In genomic region chr2:240459401-240460242, GRCh38 we compare ENCODE assay signal across 1 cellular context.
TF ChIP-seq lines count a peak whose summit lies in the region.

No MANE protein-coding gene starts in this region.

TF ChIP-seq in WTC11, 78 proteins besides CTCF, POLR2A, EP300 and RAD21 (continued from another document):
- no peak for TF ChIP-seq ZNF423 (CRISPR knock-in tag; IDR thresholded peaks at IDR 0.05)
- no peak for TF ChIP-seq ZNF317 (CRISPR knock-in tag; IDR thresholded peaks at IDR 0.05; ENCODE audit: borderline replicate concordance, low read depth)
- no peak for TF ChIP-seq PRRX2 (CRISPR knock-in tag; IDR thresholded peaks at IDR 0.05)
- TF ChIP-seq TEAD4 (CRISPR knock-in tag; IDR thresholded peaks at IDR 0.05): no peak
- no peak for TF ChIP-seq IRF1 (CRISPR knock-in tag; IDR thresholded peaks at IDR 0.05)
- TF ChIP-seq E2F5 (CRISPR knock-in tag; IDR thresholded peaks at IDR 0.05): no peak
- no peak for TF ChIP-seq SMAD4 (CRISPR knock-in tag; IDR thresholded peaks at IDR 0.05)
- TF ChIP-seq ZNF219 (CRISPR knock-in tag; IDR thresholded peaks at IDR 0.05; ENCODE audit: borderline replicate concordance): no peak
- TF ChIP-seq SP1 (CRISPR knock-in tag; conservative IDR thresholded peaks at IDR 0.05): no peak
- no peak for TF ChIP-seq ZNF396 (CRISPR knock-in tag; IDR thresholded peaks at IDR 0.05; ENCODE audit: borderline replicate concordance)
- no peak for TF ChIP-seq NFYB (CRISPR knock-in tag; conservative IDR thresholded peaks at IDR 0.05; ENCODE audit: low read depth)
